ENCODE assay signal across 30 cellular contexts in genomic region chr18:56559044-56559443, GRCh38.
"Had no signal": no experiment of that assay in that cellular context is flagged by ENCODE, and none has a peak within 500 bp of the region (broad histone marks: within the 10 kb centered on the region; RNA-seq: fewer than 3 reads in every experiment).

No MANE protein-coding gene starts in this region.

- H3K27me3 ChIP-seq: breast epithelium, cardiac muscle cell, colonic mucosa, dorsolateral prefrontal cortex, foreskin keratinocyte, gastrocnemius medialis, heart right ventricle had no signal

- DNase-seq: activated CD4-positive, alpha-beta memory T cell treated with anti-CD3 and anti-CD28 coated beads for 36 hours; activated CD4-positive, alpha-beta T cell treated with anti-CD3 and anti-CD28 coated beads for 36 hours; activated CD4-positive, alpha-beta T cell treated with anti-CD3 and anti-CD28 coated beads, Interleukin-2, amount 10 ng/mL, durations not matched to agents 24 days and 14 days; activated CD4-positive, CD25-positive, alpha-beta regulatory T cell; activated CD4-positive, CD25-positive, alpha-beta regulatory T cell treated with anti-CD3 and anti-CD28 coated beads, Interleukin-2, amount 50 U/mL, for 72 hours; activated CD8-positive, alpha-beta memory T cell treated with anti-CD3 and anti-CD28 coated beads, Interleukin-2, amount 10 ng/mL, durations not matched to agents 7 days and 5 days; activated CD8-positive, alpha-beta memory T cell treated with anti-CD3 and anti-CD28 coated beads, Interleukin-2, amount 50 U/mL, for 4 hours; activated CD8-positive, alpha-beta T cell treated with anti-CD3 and anti-CD28 coated beads, Interleukin-2, amount 10 ng/mL, durations not matched to agents 7 days and 5 days; activated effector memory CD4-positive, alpha-beta T cell treated with anti-CD3 and anti-CD28 coated beads, Interleukin-2, amount 50 U/mL, for 16 hours; activated naive CD4-positive, alpha-beta T cell treated with anti-CD3 and anti-CD28 coated beads for 36 hours; activated naive CD8-positive, alpha-beta T cell treated with anti-CD3 and anti-CD28 coated beads for 36 hours; activated naive CD8-positive, alpha-beta T cell treated with anti-CD3 and anti-CD28 coated beads, Interleukin-2, amount 50 U/mL, for 24 hours; activated T-cell treated with anti-CD3 and anti-CD28 coated beads, Interleukin-2, amount 50 U/mL, for 1 hour; activated T-cell treated with anti-CD3 and anti-CD28 coated beads, Interleukin-2, amount 50 U/mL, for 48 hours; adrenal gland; amygdala; aorta; central memory CD4-positive, alpha-beta T cell; cerebellar nuclear complex; colonic mucosa; effector memory CD4-positive, alpha-beta T cell; endodermal cell; foreskin keratinocyte; gastrocnemius medialis; heart right ventricle; T-helper 2 cell had no signal

- H3K4me1 ChIP-seq: adrenal gland, breast epithelium, colonic mucosa, foreskin keratinocyte, gastrocnemius medialis, heart right ventricle had no signal

- H3K4me3 ChIP-seq: adrenal gland, breast epithelium, cardiac muscle cell, colonic mucosa, dorsolateral prefrontal cortex, gastrocnemius medialis, heart right ventricle had no signal

- ATAC-seq: activated CD4-positive, alpha-beta T cell treated with anti-CD3 and anti-CD28 coated beads for 36 hours; activated CD8-positive, alpha-beta memory T cell treated with anti-CD3 and anti-CD28 coated beads, Interleukin-2, amount 10 ng/mL, durations not matched to agents 7 days and 5 days; activated CD8-positive, alpha-beta T cell treated with anti-CD3 and anti-CD28 coated beads, Interleukin-2, amount 10 ng/mL, durations not matched to agents 7 days and 5 days; activated naive CD8-positive, alpha-beta T cell treated with anti-CD3 and anti-CD28 coated beads, Interleukin-2, amount 50 U/mL, for 24 hours; esophagus mucosa; foreskin keratinocyte; gastrocnemius medialis; heart right ventricle had no signal

- H3K36me3 ChIP-seq: adrenal gland, breast epithelium, cardiac muscle cell, colonic mucosa, gastrocnemius medialis, heart right ventricle had no signal

- H3K9me3 ChIP-seq: adrenal gland, breast epithelium, colonic mucosa, gastrocnemius medialis, heart right ventricle had no signal

- H3K27ac ChIP-seq: adrenal gland, breast epithelium, cardiac muscle cell, colonic mucosa, dorsolateral prefrontal cortex, foreskin keratinocyte, gastrocnemius medialis, heart right ventricle had no signal
